In genomic region chr16:84593825-84594724, GRCh38 we compare ENCODE assay signal across 8 cellular contexts. TPM values are rescaled to one million over a fixed set of nuclear protein-coding genes. Genes with fewer than 3 reads are reported as not detected.
DNase-seq lines count a peak whose midpoint lies in the region; ATAC-seq and TF ChIP-seq lines count a peak whose summit lies in the region.

No MANE protein-coding gene starts in this region.

- in situ Hi-C loops in GM18951 (cut with MboI; ENCODE audit: low sequenced_read_pairs, unreplicated experiment) = no loop called here

- H3K4me1 ChIP-seq in mononuclear cell (ENCODE audit: insufficient read depth, low read length) (peaks cover 68% of the 10 kb centered on the region), upper lobe of left lung (peaks cover 23 to 38% (median 29%) of the 10 kb centered on the region in 4 donors), tibial artery (peaks cover 0 to 5% (median 2%) of the 10 kb centered on the region in 4 donors), vagina (no peaks in the 10 kb centered on the region)

- no peak for TF ChIP-seq EP300 in upper lobe of left lung (IDR thresholded peaks at IDR 0.05)

- H3K4me3 ChIP-seq in mononuclear cell (ENCODE audit: low read length) (peak overlapping the region; percentile 35), upper lobe of left lung (peak overlapping the region in 2 of 4 donors; percentile 15 to 26), tibial artery (no peak overlapping the region), vagina (no peak overlapping the region)

- peak overlapping the region; percentile 88 to 92 for H3K27ac Mint-ChIP-seq in activated naive CD4-positive, alpha-beta T cell treated with anti-CD3 and anti-CD28 coated beads, Interleukin-2, amount 50 U/mL, for 72 hours

- TF ChIP-seq POLR2A in GM18951 (IDR thresholded peaks at IDR 0.05; ENCODE audit: extremely low read depth, insufficient read depth, insufficient read length) = peak; percentile 54
- peak in 1 of 4 donors; percentile 26 for TF ChIP-seq POLR2A in upper lobe of left lung (IDR thresholded peaks at IDR 0.05)
- TF ChIP-seq POLR2A in vagina (IDR thresholded peaks at IDR 0.05) = no peak

- H3K9me3 ChIP-seq in mononuclear cell (ENCODE audit: low read depth, low read length) (no peaks in the 10 kb centered on the region), upper lobe of left lung (no peaks in the 10 kb centered on the region), tibial artery (no peaks in the 10 kb centered on the region), vagina (no peaks in the 10 kb centered on the region)

- no peaks in the 10 kb centered on the region for H3K27me3 ChIP-seq in mononuclear cell (ENCODE audit: insufficient read depth, low read length)
- H3K27me3 ChIP-seq in upper lobe of left lung = no peaks in the 10 kb centered on the region
- H3K27me3 ChIP-seq in tibial artery = no peaks in the 10 kb centered on the region
- H3K27me3 ChIP-seq in vagina = no peaks in the 10 kb centered on the region

- H3K36me3 ChIP-seq in upper lobe of left lung (peaks cover 0 to 8% (median 5%) of the 10 kb centered on the region in 4 donors), tibial artery (no peaks in the 10 kb centered on the region), vagina (no peaks in the 10 kb centered on the region)

- H3K36me3 Mint-ChIP-seq in activated naive CD4-positive, alpha-beta T cell treated with anti-CD3 and anti-CD28 coated beads, Interleukin-2, amount 50 U/mL, for 72 hours = peaks cover 13 to 57% of the 10 kb centered on the region in 2 donors

- ATAC-seq in HG02884 (IDR thresholded peaks at IDR 0.05; ENCODE audit: unreplicated experiment) (peak; percentile 83), upper lobe of left lung (ENCODE audit: low FRiP score in 2 of 2) (peak; percentile 42 to 52)
- peak; percentile 79 to 90 for ATAC-seq in activated naive CD4-positive, alpha-beta T cell treated with anti-CD3 and anti-CD28 coated beads, Interleukin-2, amount 50 U/mL, for 72 hours

- intact Hi-C loops in tibial artery (cut with DNase I; ENCODE audit: low total_unique reads) (no loop called here), vagina (cut with DNase I) (no loop called here)

- H3K27ac ChIP-seq in upper lobe of left lung (peak overlapping the region; percentile 9 to 84 (median 74)), tibial artery (no peak overlapping the region), vagina (no peak overlapping the region)

- 66 to 67% methylated on average over 21 to 23 of the region's 23 CpGs for WGBS in upper lobe of left lung, 2 donors

- no peaks in the 10 kb centered on the region for H3K9me3 Mint-ChIP-seq in activated naive CD4-positive, alpha-beta T cell treated with anti-CD3 and anti-CD28 coated beads, Interleukin-2, amount 50 U/mL, for 72 hours

- peak; percentile 63 to 76 for DNase-seq in activated naive CD4-positive, alpha-beta T cell treated with anti-CD3 and anti-CD28 coated beads, Interleukin-2, amount 50 U/mL, for 72 hours (ENCODE audit: low spot score in 2 of 2)
- peak in 1 of 2 donors; percentile 77 for DNase-seq in upper lobe of left lung
- no peak for DNase-seq in tibial artery
- no peak for DNase-seq in vagina (ENCODE audit: extremely low spot score in 2 of 2)

- TF ChIP-seq CTCF in upper lobe of left lung (IDR thresholded peaks at IDR 0.05) (no peak), tibial artery (IDR thresholded peaks at IDR 0.05) (no peak), vagina (IDR thresholded peaks at IDR 0.05) (no peak)

TF ChIP-seq in PFSK-1, 5 proteins besides CTCF, POLR2A, EP300 and RAD21:
- TF ChIP-seq REST (IDR thresholded peaks at IDR 0.05; ENCODE audit: insufficient read depth in 1 of 2, low read depth in 2 of 2, low read length in 2 of 2) = no peak
- TF ChIP-seq SIN3A (IDR thresholded peaks at IDR 0.05; ENCODE audit: borderline replicate concordance, insufficient read depth, low read length) = no peak
- no peak for TF ChIP-seq POLR2AphosphoS5 (IDR thresholded peaks at IDR 0.05; ENCODE audit: low read depth, low read length)
- no peak for TF ChIP-seq TAF1 (IDR thresholded peaks at IDR 0.05; ENCODE audit: borderline replicate concordance, insufficient read depth, low read length)
- TF ChIP-seq FOXP2 (optimal IDR thresholded peaks at IDR 0.05; ENCODE audit: borderline replicate concordance, extremely low read depth, extremely low read length, insufficient read depth) = peak; percentile 26

RNA-seq across cellular contexts. Expression of gene COTL1, which starts 23.8 kb away (rescaled TPM):
- 296 TPM for polyA plus RNA-seq in PFSK-1 (2012; ENCODE audit: insufficient read length, low read depth)
- 100 to 1,000 TPM; 277 to 583 TPM for total RNA-seq in activated naive CD4-positive, alpha-beta T cell treated with anti-CD3 and anti-CD28 coated beads, Interleukin-2, amount 50 U/mL, for 72 hours
- 528 TPM for total RNA-seq in mononuclear cell
- 100 to 1,000 TPM in 2 of 6 donors, 10 to 100 TPM in 4; 31.6 to 256 (median 75.6) TPM for total RNA-seq in upper lobe of left lung
- total RNA-seq in vagina = 67.8 TPM

RNA-seq across cellular contexts. Expression of gene KLHL36, which starts 54.2 kb away (rescaled TPM):
- 19.2 TPM for polyA plus RNA-seq in PFSK-1 (2012; ENCODE audit: insufficient read length, low read depth)
- total RNA-seq in activated naive CD4-positive, alpha-beta T cell treated with anti-CD3 and anti-CD28 coated beads, Interleukin-2, amount 50 U/mL, for 72 hours = 10 to 100 TPM; 50.5 to 60.5 TPM
- total RNA-seq in mononuclear cell (53.0 TPM), upper lobe of left lung (10 to 100 TPM; 44.1 to 92.2 (median 54.2) TPM), vagina (39.3 TPM)

Comparison
In these comparisons a context has a peak if more than half of its experiments do, and no peak if none do; other contexts are left out.
1. DNase-seq: peak in activated naive CD4-positive, alpha-beta T cell treated with anti-CD3 and anti-CD28 coated beads, Interleukin-2, amount 50 U/mL, for 72 hours (2 of 2); none in tibial artery (0 of 2) and vagina (0 of 2).
2. H3K27ac ChIP-seq: peak in upper lobe of left lung (4 of 4); none in tibial artery (0 of 2) and vagina (single experiment).
3. Peak in every context shown above with its lines, with median percentiles within 50 percentile points of each other: ATAC-seq.